In genomic region chr21:39063517-39063916, GRCh38 we compare ENCODE assay signal across 37 cellular contexts.
"Had no signal": no experiment of that assay in that cellular context is flagged by ENCODE, and none has a peak within 500 bp of the region (broad histone marks: within the 10 kb centered on the region; RNA-seq: fewer than 3 reads in every experiment).

No MANE protein-coding gene starts in this region.

- H3K27ac ChIP-seq: adrenal gland, body of pancreas, brain microvascular endothelial cell, breast epithelium, VCaP had no signal

- H3K9me3 Mint-ChIP-seq: activated B cell treated with CpG ODN at 0.5 μM for 24 hours; activated CD4-positive, alpha-beta memory T cell treated with anti-CD3 and anti-CD28 coated beads for 36 hours; activated CD8-positive, alpha-beta T cell treated with anti-CD3 and anti-CD28 coated beads for 36 hours; activated naive CD4-positive, alpha-beta T cell treated with anti-CD3 and anti-CD28 coated beads for 36 hours; activated naive CD4-positive, alpha-beta T cell treated with anti-CD3 and anti-CD28 coated beads, Interleukin-2, amount 50 U/mL, for 72 hours; activated naive CD8-positive, alpha-beta T cell treated with anti-CD3 and anti-CD28 coated beads for 36 hours; activated T-cell treated with anti-CD3 and anti-CD28 coated beads, Interleukin-2, amount 50 U/mL, for 4 hours; activated T-cell treated with anti-CD3 and anti-CD28 coated beads, Interleukin-2, amount 50 U/mL, for 72 hours; activated T-helper 1 cell treated with anti-CD3 and anti-CD28 coated beads, Interleukin-12 subunit alpha, Interleukin-12 subunit beta, Interleukin-2, Interleukin-4 antibody, amounts not matched to agents 30 ng/mL and 10 ng/mL and 1 ng/mL, durations not matched to agents 14 hours and 24 hours and 36 hours; activated T-helper 17 cell treated with anti-CD3 and anti-CD28 coated beads, Interleukin-2, amount 50 U/mL, for 72 hours; T-helper 1 cell treated with Interleukin-12 subunit alpha and Interleukin-12 subunit beta and Interleukin-4 antibody, amounts not matched to agents 30 μg/mL and 1 μg/mL, for 36 hours had no signal

- H3K4me1 ChIP-seq: body of pancreas, breast epithelium had no signal

- H3K36me3 ChIP-seq: adrenal gland, brain microvascular endothelial cell, breast epithelium had no signal

- H3K27ac Mint-ChIP-seq: activated B cell treated with CpG ODN at 0.5 μM for 24 hours; activated CD4-positive, alpha-beta memory T cell treated with anti-CD3 and anti-CD28 coated beads for 36 hours; activated CD4-positive, alpha-beta T cell treated with anti-CD3 and anti-CD28 coated beads, Interleukin-2, amount 10 ng/mL, durations not matched to agents 24 days and 14 days; activated CD8-positive, alpha-beta T cell treated with anti-CD3 and anti-CD28 coated beads for 36 hours; activated naive CD4-positive, alpha-beta T cell treated with anti-CD3 and anti-CD28 coated beads for 36 hours; activated naive CD4-positive, alpha-beta T cell treated with anti-CD3 and anti-CD28 coated beads, Interleukin-2, amount 50 U/mL, for 72 hours; activated naive CD8-positive, alpha-beta T cell treated with anti-CD3 and anti-CD28 coated beads for 36 hours; activated T-cell treated with anti-CD3 and anti-CD28 coated beads, Interleukin-2, amount 50 U/mL, for 72 hours; activated T-helper 1 cell treated with anti-CD3 and anti-CD28 coated beads, Interleukin-12 subunit alpha, Interleukin-12 subunit beta, Interleukin-2, Interleukin-4 antibody, amounts not matched to agents 30 ng/mL and 10 ng/mL and 1 ng/mL, durations not matched to agents 14 hours and 24 hours and 36 hours; activated T-helper 17 cell treated with anti-CD3 and anti-CD28 coated beads, Interleukin-2, amount 50 U/mL, for 72 hours; T-helper 1 cell treated with Interleukin-12 subunit alpha and Interleukin-12 subunit beta and Interleukin-4 antibody, amounts not matched to agents 30 μg/mL and 1 μg/mL, for 36 hours; T-helper 2 cell treated with Interferon-gamma antibody and Interleukin-4, amounts not matched to agents 5 μg/mL and 100 μg/mL, for 36 hours had no signal

- H3K27me3 Mint-ChIP-seq: activated B cell treated with CpG ODN at 0.5 μM for 24 hours; activated CD4-positive, alpha-beta memory T cell treated with anti-CD3 and anti-CD28 coated beads for 36 hours; activated CD8-positive, alpha-beta T cell treated with anti-CD3 and anti-CD28 coated beads for 36 hours; activated naive CD8-positive, alpha-beta T cell treated with anti-CD3 and anti-CD28 coated beads for 36 hours had no signal

- H3K4me3 Mint-ChIP-seq: activated B cell treated with CpG ODN at 0.5 μM for 24 hours; activated CD4-positive, alpha-beta memory T cell treated with anti-CD3 and anti-CD28 coated beads for 36 hours; activated CD4-positive, alpha-beta T cell treated with anti-CD3 and anti-CD28 coated beads, Interleukin-2, amount 10 ng/mL, durations not matched to agents 24 days and 14 days; activated CD8-positive, alpha-beta T cell treated with anti-CD3 and anti-CD28 coated beads for 36 hours; activated naive CD4-positive, alpha-beta T cell treated with anti-CD3 and anti-CD28 coated beads for 36 hours; activated naive CD8-positive, alpha-beta T cell treated with anti-CD3 and anti-CD28 coated beads for 36 hours; activated T-cell treated with anti-CD3 and anti-CD28 coated beads, Interleukin-2, amount 50 U/mL, for 4 hours; activated T-cell treated with anti-CD3 and anti-CD28 coated beads, Interleukin-2, amount 50 U/mL, for 72 hours; activated T-helper 1 cell treated with anti-CD3 and anti-CD28 coated beads, Interleukin-12 subunit alpha, Interleukin-12 subunit beta, Interleukin-2, Interleukin-4 antibody, amounts not matched to agents 30 ng/mL and 10 ng/mL and 1 ng/mL, durations not matched to agents 14 hours and 24 hours and 36 hours; activated T-helper 17 cell treated with anti-CD3 and anti-CD28 coated beads, Interleukin-2, amount 50 U/mL, for 72 hours; T-helper 1 cell treated with Interleukin-12 subunit alpha and Interleukin-12 subunit beta and Interleukin-4 antibody, amounts not matched to agents 30 μg/mL and 1 μg/mL, for 36 hours; T-helper 2 cell treated with Interferon-gamma antibody and Interleukin-4, amounts not matched to agents 5 μg/mL and 100 μg/mL, for 36 hours had no signal

- FAIRE-seq: astrocyte, TTC549 had no signal

- H3K4me3 ChIP-seq: adrenal gland, body of pancreas, breast epithelium had no signal

- H3K9me3 ChIP-seq: adrenal gland, body of pancreas, breast epithelium had no signal

- H3K36me3 Mint-ChIP-seq: activated CD4-positive, alpha-beta memory T cell treated with anti-CD3 and anti-CD28 coated beads for 36 hours; activated naive CD4-positive, alpha-beta T cell treated with anti-CD3 and anti-CD28 coated beads, Interleukin-2, amount 50 U/mL, for 72 hours; activated naive CD8-positive, alpha-beta T cell treated with anti-CD3 and anti-CD28 coated beads for 36 hours had no signal

- H3K4me1 Mint-ChIP-seq: activated B cell treated with CpG ODN at 0.5 μM for 24 hours; activated CD4-positive, alpha-beta T cell treated with anti-CD3 and anti-CD28 coated beads, Interleukin-2, amount 10 ng/mL, durations not matched to agents 24 days and 14 days; activated naive CD8-positive, alpha-beta T cell treated with anti-CD3 and anti-CD28 coated beads for 36 hours; activated T-helper 17 cell treated with anti-CD3 and anti-CD28 coated beads, Interleukin-2, amount 50 U/mL, for 72 hours had no signal

- DNase-seq: activated B cell treated with CpG ODN at 0.5 μM for 24 hours; activated CD4-positive, alpha-beta memory T cell treated with anti-CD3 and anti-CD28 coated beads for 36 hours; activated CD4-positive, alpha-beta T cell treated with anti-CD3 and anti-CD28 coated beads for 4 hours; activated CD4-positive, alpha-beta T cell treated with anti-CD3 and anti-CD28 coated beads, Interleukin-2, amount 10 ng/mL, durations not matched to agents 24 days and 14 days; activated CD4-positive, alpha-beta T cell treated with anti-CD3 and anti-CD28 coated beads, Interleukin-2, amount 50 U/mL, for 1 hour; activated CD4-positive, alpha-beta T cell treated with anti-CD3 and anti-CD28 coated beads, Interleukin-2, amount 50 U/mL, for 4 hours; activated CD4-positive, CD25-positive, alpha-beta regulatory T cell treated with anti-CD3 and anti-CD28 coated beads, Interleukin-2, amount 50 U/mL, for 72 hours; activated CD8-positive, alpha-beta memory T cell treated with anti-CD3 and anti-CD28 coated beads, Interleukin-2, amount 50 U/mL, for 4 hours; activated CD8-positive, alpha-beta T cell treated with anti-CD3 and anti-CD28 coated beads for 36 hours; activated effector memory CD4-positive, alpha-beta T cell treated with anti-CD3 and anti-CD28 coated beads, Interleukin-2, amount 50 U/mL, for 16 hours; activated gamma-delta T cell treated with Interleukin-2 at 50 U/mL for 16 hours; activated naive CD4-positive, alpha-beta T cell; activated naive CD4-positive, alpha-beta T cell treated with anti-CD3 and anti-CD28 coated beads for 36 hours; activated naive CD4-positive, alpha-beta T cell treated with anti-CD3 and anti-CD28 coated beads, Interleukin-2, amount 50 U/mL, for 16 hours; activated naive CD8-positive, alpha-beta T cell treated with anti-CD3 and anti-CD28 coated beads for 36 hours; activated T-cell treated with anti-CD3 and anti-CD28 coated beads for 4 hours; activated T-cell treated with anti-CD3 and anti-CD28 coated beads, Interleukin-2, amount 50 U/mL, for 1 hour; activated T-cell treated with anti-CD3 and anti-CD28 coated beads, Interleukin-2, amount 50 U/mL, for 4 hours; activated T-cell treated with anti-CD3 and anti-CD28 coated beads, Interleukin-2, amount 50 U/mL, for 72 hours; adrenal gland; amniotic stem cell; aorta; body of pancreas; brain microvascular endothelial cell; central memory CD4-positive, alpha-beta T cell; T-helper 1 cell; T-helper 2 cell; T-helper 9 cell had no signal

- H3K27me3 ChIP-seq: adrenal gland, body of pancreas, brain microvascular endothelial cell, breast epithelium had no signal
